ENCODE assay signal across 18 cellular contexts in the genomic region with DNA sequence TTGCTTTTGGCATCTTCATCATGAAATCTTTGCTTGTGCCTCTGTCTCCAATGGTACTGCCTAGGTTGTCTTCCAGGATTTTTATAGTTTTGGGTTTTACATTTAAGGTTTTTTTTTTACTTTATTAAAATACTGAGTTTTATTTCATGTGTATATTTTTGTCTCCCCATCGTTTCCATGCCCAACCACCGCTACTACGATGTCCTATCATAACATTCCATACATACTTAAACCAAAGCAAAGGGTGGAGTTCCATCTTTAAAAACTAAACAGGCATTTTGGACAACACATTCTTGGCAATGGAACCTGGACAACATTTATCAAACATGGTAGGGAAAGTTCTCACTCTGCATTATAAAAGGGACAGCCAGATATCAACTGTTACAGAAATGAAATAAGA. TPM values are rescaled to one million over a fixed set of nuclear protein-coding genes. Genes with fewer than 3 reads are reported as not detected.
"Had no signal": no experiment of that assay in that cellular context is flagged by ENCODE, and none has a peak within 500 bp of the region (broad histone marks: within the 10 kb centered on the region; RNA-seq: fewer than 3 reads in every experiment).

No MANE protein-coding gene starts in this region.

RNA-seq across cellular contexts. Expression of a gene that starts 23.7 kb away (rescaled TPM):
- total RNA-seq: natural killer cell, posterior vena cava, prostate gland, sciatic nerve, subcutaneous adipose tissue, thoracic aorta, tibial nerve, vagina had no signal
- polyA plus RNA-seq: neural cell had no signal

RNA-seq across cellular contexts. Expression of a gene that starts 37.4 kb away (rescaled TPM):
- total RNA-seq: natural killer cell, occipital lobe, osteoblast, pancreas, posterior vena cava, prostate gland, pulmonary artery endothelial cell, sciatic nerve, skeletal muscle tissue, subcutaneous adipose tissue, temporal lobe, thoracic aorta, thyroid gland, tibial nerve, ureter, vagina had no signal
- polyA plus RNA-seq: neural cell, pancreas, stomach had no signal
